In genomic region chr14:54584097-54584496, GRCh38 we compare ENCODE assay signal across 29 cellular contexts.
"Had no signal": no experiment of that assay in that cellular context is flagged by ENCODE, and none has a peak within 500 bp of the region (broad histone marks: within the 10 kb centered on the region; RNA-seq: fewer than 3 reads in every experiment).

No MANE protein-coding gene starts in this region.

- ATAC-seq: activated CD8-positive, alpha-beta memory T cell treated with anti-CD3 and anti-CD28 coated beads, Interleukin-2, amount 10 ng/mL, durations not matched to agents 7 days and 5 days; activated CD8-positive, alpha-beta T cell treated with anti-CD3 and anti-CD28 coated beads, Interleukin-2, amount 10 ng/mL, durations not matched to agents 7 days and 5 days; activated naive CD8-positive, alpha-beta T cell treated with anti-CD3 and anti-CD28 coated beads, Interleukin-2, amount 50 U/mL, for 24 hours; body of pancreas had no signal

- H3K9me3 ChIP-seq: ascending aorta, body of pancreas had no signal

- H3K4me3 ChIP-seq: ascending aorta, body of pancreas, cardiac muscle cell had no signal

- H3K36me3 ChIP-seq: ascending aorta, cardiac muscle cell had no signal

- DNase-seq: activated B cell treated with CpG ODN at 0.5 μM for 24 hours; activated CD4-positive, alpha-beta memory T cell treated with anti-CD3 and anti-CD28 coated beads, Interleukin-2, amount 10 ng/mL, durations not matched to agents 7 days and 5 days; activated CD4-positive, alpha-beta T cell treated with anti-CD3 and anti-CD28 coated beads for 4 hours; activated CD4-positive, alpha-beta T cell treated with anti-CD3 and anti-CD28 coated beads, Interleukin-2, amount 10 ng/mL, durations not matched to agents 7 days and 5 days; activated CD4-positive, alpha-beta T cell treated with anti-CD3 and anti-CD28 coated beads, Interleukin-2, amount 50 U/mL, for 48 hours; activated CD4-positive, CD25-positive, alpha-beta regulatory T cell treated with anti-CD3 and anti-CD28 coated beads, Interleukin-2, amount 50 U/mL, for 72 hours; activated CD8-positive, alpha-beta memory T cell treated with anti-CD3 and anti-CD28 coated beads for 24 hours; activated CD8-positive, alpha-beta memory T cell treated with anti-CD3 and anti-CD28 coated beads, Interleukin-2, amount 10 ng/mL, durations not matched to agents 7 days and 5 days; activated CD8-positive, alpha-beta memory T cell treated with anti-CD3 and anti-CD28 coated beads, Interleukin-2, amount 50 U/mL, for 48 hours; activated CD8-positive, alpha-beta T cell treated with anti-CD3 and anti-CD28 coated beads, Interleukin-2, amount 10 ng/mL, durations not matched to agents 7 days and 5 days; activated effector memory CD4-positive, alpha-beta T cell treated with Interleukin-2 at 50 U/mL for 16 hours; activated gamma-delta T cell; activated naive CD4-positive, alpha-beta T cell treated with anti-CD3 and anti-CD28 coated beads, Interleukin-2, amount 10 ng/mL, durations not matched to agents 7 days and 5 days; activated naive CD4-positive, alpha-beta T cell treated with Interleukin-2 at 50 U/mL for 16 hours; activated naive CD8-positive, alpha-beta T cell treated with anti-CD3 and anti-CD28 coated beads, Interleukin-2, amount 10 ng/mL, durations not matched to agents 7 days and 5 days; activated naive CD8-positive, alpha-beta T cell treated with anti-CD3 and anti-CD28 coated beads, Interleukin-2, amount 50 U/mL, for 24 hours; activated T-cell treated with anti-CD3 and anti-CD28 coated beads, Interleukin-2, amount 50 U/mL, for 24 hours; activated T-cell treated with anti-CD3 and anti-CD28 coated beads, Interleukin-2, amount 50 U/mL, for 48 hours; amygdala; anterior cingulate cortex; body of pancreas; caudate nucleus; cerebellar nuclear complex; T-helper 1 cell; T-helper 2 cell; T-helper 9 cell had no signal

- H3K27ac ChIP-seq: ascending aorta, body of pancreas, cardiac muscle cell, VCaP had no signal

- H3K4me1 ChIP-seq: body of pancreas had no signal

- H3K27me3 ChIP-seq: ascending aorta, body of pancreas, cardiac muscle cell had no signal
